In genomic region chr3:194572131-194572789, GRCh38 we compare ENCODE assay signal across 1 cellular context.
A peak's percentile ranks its signal among the peaks of the same experiment; 100 is the strongest.
TF ChIP-seq lines count a peak whose summit lies in the region.

No MANE protein-coding gene starts in this region.

TF ChIP-seq in K562, 482 proteins besides CTCF, POLR2A, EP300 and RAD21 (continued from another document and continues in another):
- TF ChIP-seq RNF219 (CRISPR knock-in tag; IDR thresholded peaks at IDR 0.05) (no peak), RCOR1 (IDR thresholded peaks at IDR 0.05; ENCODE audit: borderline replicate concordance in 1 of 2, low read depth in 2 of 2, low read length in 2 of 2) (peak; percentile 73 to 85; a peak in 3 of 4 replicates), CREBBP (IDR thresholded peaks at IDR 0.05; ENCODE audit: low read depth, low read length) (no peak), ZKSCAN8 (CRISPR knock-in tag; IDR thresholded peaks at IDR 0.05) (no peak), MBD2 (IDR thresholded peaks at IDR 0.05; ENCODE audit: borderline replicate concordance, low read depth) (no peak; the same call in none of the 2 replicates), ZNF584 (CRISPR knock-in tag; IDR thresholded peaks at IDR 0.05; ENCODE audit: low read depth) (no peak; the same call in 1 of the 2 replicates), SOX6 (IDR thresholded peaks at IDR 0.05) (peak; percentile 97), NR2C1 (IDR thresholded peaks at IDR 0.05) (peak; percentile 69; the same call in 1 of the 2 replicates), NR2C1 (tag; IDR thresholded peaks at IDR 0.05) (peak; percentile 67), ARNT (IDR thresholded peaks at IDR 0.05) (peak in 1 of 2 experiments; percentile 85; a peak in 3 of 4 replicates), DIDO1 (tag; IDR thresholded peaks at IDR 0.05; ENCODE audit: low read depth) (peak; percentile 69; the same call in 1 of the 2 replicates), ELF4 (CRISPR knock-in tag; IDR thresholded peaks at IDR 0.05) (no peak), AFF4 (CRISPR knock-in tag; IDR thresholded peaks at IDR 0.05) (no peak; the same call in 1 of the 2 replicates), NCOA1 (IDR thresholded peaks at IDR 0.05; ENCODE audit: low read depth) (peak; percentile 92), ADNP (tag; IDR thresholded peaks at IDR 0.05) (no peak), ZNF785 (CRISPR knock-in tag; IDR thresholded peaks at IDR 0.05) (no peak), MAX (CRISPR knock-in tag; IDR thresholded peaks at IDR 0.05) (peak; percentile 95), TAF9B (IDR thresholded peaks at IDR 0.05; ENCODE audit: partially characterized antibody) (peak; percentile 99), SIX5 (IDR thresholded peaks at IDR 0.05; ENCODE audit: borderline replicate concordance in 1 of 2, insufficient read depth in 1 of 2, low read depth in 1 of 2, low read length in 2 of 2) (no peak), ZNF644 (tag; IDR thresholded peaks at IDR 0.05; ENCODE audit: low read depth) (peak; percentile 56), KDM5B (IDR thresholded peaks at IDR 0.05; ENCODE audit: insufficient replicate concordance, low read depth, low read length) (no peak), USF2 (CRISPR knock-in tag; IDR thresholded peaks at IDR 0.05) (peak; percentile 61), ZKSCAN3 (CRISPR knock-in tag; IDR thresholded peaks at IDR 0.05) (no peak), JUND (IDR thresholded peaks at IDR 0.05; ENCODE audit: borderline replicate concordance, low read depth, low read length) (peak; percentile 95), JUND (tag; IDR thresholded peaks at IDR 0.05; ENCODE audit: borderline replicate concordance, low read depth, low read length) (peak; percentile 96), MXI1 (IDR thresholded peaks at IDR 0.05; ENCODE audit: low read depth, low read length) (peak; percentile 68; the same call in 1 of the 2 replicates), ELF1 (tag; IDR thresholded peaks at IDR 0.05) (no peak), NFRKB (IDR thresholded peaks at IDR 0.05; ENCODE audit: low read depth) (0 out of 2 replicates have a peak, but pooled peaks have one; percentile 33), BCLAF1 (IDR thresholded peaks at IDR 0.05; ENCODE audit: borderline replicate concordance in 1 of 2, control insufficient read depth in 1 of 2, low read depth in 2 of 2, low read length in 1 of 2) (no peak), PTBP1 (IDR thresholded peaks at IDR 0.05; ENCODE audit: low read depth, low read length) (no peak), ZNF143 (CRISPR knock-in tag; IDR thresholded peaks at IDR 0.05) (no peak), MCM5 (IDR thresholded peaks at IDR 0.05; ENCODE audit: low read depth) (no peak), POLR3A (IDR thresholded peaks at IDR 0.05; ENCODE audit: borderline replicate concordance, extremely low read depth, insufficient read depth, insufficient read length) (no peak), ZSCAN29 (IDR thresholded peaks at IDR 0.05) (no peak), ZFX (CRISPR knock-in tag; IDR thresholded peaks at IDR 0.05) (no peak; the same call in none of the 2 replicates), HNRNPL (IDR thresholded peaks at IDR 0.05; ENCODE audit: low read depth, low read length) (no peak), KDM1A (IDR thresholded peaks at IDR 0.05) (peak; percentile 76 to 81), PATZ1 (CRISPR knock-in tag; IDR thresholded peaks at IDR 0.05; ENCODE audit: borderline replicate concordance) (no peak), ATF3 (IDR thresholded peaks at IDR 0.05) (peak; percentile 99), ATF3 (CRISPR knock-in tag; conservative IDR thresholded peaks at IDR 0.05) (peak; percentile 94), ZNF740 (CRISPR knock-in tag; IDR thresholded peaks at IDR 0.05) (no peak), ZNF740 (tag; IDR thresholded peaks at IDR 0.05) (no peak), ZNF280B (CRISPR knock-in tag; IDR thresholded peaks at IDR 0.05) (no peak), PML (IDR thresholded peaks at IDR 0.05; ENCODE audit: low read length) (peak; percentile 78), ZBTB12 (CRISPR knock-in tag; IDR thresholded peaks at IDR 0.05) (peak; percentile 20; the same call in 1 of the 2 replicates), NCOR1 (IDR thresholded peaks at IDR 0.05) (peak; percentile 91), KLF16 (IDR thresholded peaks at IDR 0.05) (peak; percentile 78; the same call in 1 of the 2 replicates), SRSF3 (IDR thresholded peaks at IDR 0.05; ENCODE audit: insufficient read depth, low read length) (no peak), TCF7L2 (IDR thresholded peaks at IDR 0.05; ENCODE audit: low read depth, low read length) (no peak)
